15 cellular contexts compared by ENCODE assay signal in the genomic region with DNA sequence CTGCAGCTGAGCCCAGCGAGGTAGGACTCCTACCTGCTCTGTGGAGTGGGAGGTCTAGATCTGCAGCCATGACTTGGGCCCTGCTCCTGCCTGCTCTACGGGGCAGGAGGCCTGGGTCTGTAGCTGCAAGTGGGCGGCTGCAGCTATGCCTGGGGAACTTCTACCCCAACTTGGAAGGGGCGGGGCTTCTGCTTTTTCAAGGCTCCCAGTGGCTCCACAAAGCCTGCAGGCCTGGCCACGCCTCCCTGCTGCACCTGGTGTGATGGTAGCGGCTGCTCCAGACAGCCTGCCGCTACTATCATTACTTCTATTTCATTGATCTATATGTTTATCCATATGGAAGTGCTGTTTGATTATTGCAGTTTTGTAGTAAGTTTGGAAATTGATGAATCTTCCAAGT.
"Had no signal": no experiment of that assay in that cellular context is flagged by ENCODE, and none has a peak within 500 bp of the region (broad histone marks: within the 10 kb centered on the region; RNA-seq: fewer than 3 reads in every experiment).

No MANE protein-coding gene starts in this region.

- H3K27ac ChIP-seq: esophagus muscularis mucosa, heart right ventricle, lower lobe of right lung, spleen, transverse colon, vagina had no signal

- H3K36me3 ChIP-seq: esophagus muscularis mucosa, heart right ventricle, lower lobe of right lung, spleen, transverse colon, vagina had no signal

- H3K4me1 Mint-ChIP-seq: natural killer cell had no signal

- H3K9me3 Mint-ChIP-seq: activated T-helper 1 cell treated with anti-CD3 and anti-CD28 coated beads, Interleukin-12 subunit alpha, Interleukin-12 subunit beta, Interleukin-2, Interleukin-4 antibody, amounts not matched to agents 30 ng/mL and 10 ng/mL and 1 ng/mL, durations not matched to agents 14 hours and 24 hours and 36 hours; T-helper 1 cell treated with Interleukin-12 subunit alpha and Interleukin-12 subunit beta and Interleukin-4 antibody, amounts not matched to agents 30 μg/mL and 1 μg/mL, for 36 hours had no signal

- H3K36me3 Mint-ChIP-seq: activated naive CD8-positive, alpha-beta T cell; natural killer cell had no signal

- ATAC-seq: heart right ventricle, natural killer cell had no signal

- H3K4me3 ChIP-seq: esophagus muscularis mucosa, heart right ventricle, lower lobe of right lung, spleen, transverse colon, vagina had no signal

- H3K4me3 Mint-ChIP-seq: activated naive CD8-positive, alpha-beta T cell; activated T-helper 1 cell treated with anti-CD3 and anti-CD28 coated beads, Interleukin-12 subunit alpha, Interleukin-12 subunit beta, Interleukin-2, Interleukin-4 antibody, amounts not matched to agents 30 ng/mL and 10 ng/mL and 1 ng/mL, durations not matched to agents 14 hours and 24 hours and 36 hours; natural killer cell; T-helper 1 cell treated with Interleukin-12 subunit alpha and Interleukin-12 subunit beta and Interleukin-4 antibody, amounts not matched to agents 30 μg/mL and 1 μg/mL, for 36 hours had no signal

- DNase-seq: activated CD4-positive, alpha-beta T cell treated with anti-CD3 and anti-CD28 coated beads, Interleukin-2, amount 50 U/mL, for 4 hours; activated CD4-positive, CD25-positive, alpha-beta regulatory T cell treated with anti-CD3 and anti-CD28 coated beads, Interleukin-2, amount 50 U/mL, for 72 hours; cerebellar nuclear complex; cortex of kidney; heart right ventricle; lower lobe of right lung; natural killer cell; spleen; stimulated activated naive CD4-positive, alpha-beta T cell treated with Interleukin-2 at 50 U/mL for 16 hours; transverse colon had no signal

- H3K9me3 ChIP-seq: esophagus muscularis mucosa, heart right ventricle, lower lobe of right lung, spleen, transverse colon, vagina had no signal

- H3K27me3 ChIP-seq: esophagus muscularis mucosa, spleen, transverse colon, vagina had no signal

- H3K27ac Mint-ChIP-seq: activated naive CD8-positive, alpha-beta T cell; activated T-helper 1 cell treated with anti-CD3 and anti-CD28 coated beads, Interleukin-12 subunit alpha, Interleukin-12 subunit beta, Interleukin-2, Interleukin-4 antibody, amounts not matched to agents 30 ng/mL and 10 ng/mL and 1 ng/mL, durations not matched to agents 14 hours and 24 hours and 36 hours; natural killer cell; T-helper 1 cell treated with Interleukin-12 subunit alpha and Interleukin-12 subunit beta and Interleukin-4 antibody, amounts not matched to agents 30 μg/mL and 1 μg/mL, for 36 hours had no signal

- H3K4me1 ChIP-seq: esophagus muscularis mucosa, heart right ventricle, lower lobe of right lung, spleen, transverse colon, vagina had no signal
